11 cellular contexts compared by ENCODE assay signal in the genomic region with DNA sequence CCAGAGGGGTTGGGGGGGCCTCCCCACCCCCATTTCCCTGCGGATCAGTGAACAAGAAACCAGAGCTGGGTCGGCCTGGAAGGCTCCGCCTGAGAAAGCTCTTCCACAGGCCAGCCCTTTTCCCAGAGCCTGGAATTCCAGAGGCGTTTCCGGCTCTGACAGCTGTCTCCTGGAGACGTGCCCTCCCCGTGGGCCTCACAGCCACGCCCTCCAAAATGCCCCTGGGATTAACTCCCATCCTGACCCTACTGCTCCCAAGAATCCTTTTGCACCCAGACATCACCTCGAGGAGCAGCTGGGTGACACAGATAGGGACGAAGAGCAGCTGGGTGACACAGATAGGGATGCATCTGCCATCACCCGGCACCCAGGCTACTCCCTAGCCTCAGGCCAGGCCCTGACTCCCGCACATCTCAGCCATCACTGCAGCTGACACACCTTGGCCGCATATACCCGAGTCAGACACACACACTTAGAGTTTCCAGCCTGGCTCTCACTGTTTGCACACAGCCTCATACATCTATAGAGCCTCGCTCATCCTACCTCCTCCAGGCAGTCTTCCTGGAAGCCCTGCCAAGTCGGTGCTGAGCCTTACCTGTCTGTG. TPM values are rescaled to one million over a fixed set of nuclear protein-coding genes. Genes with fewer than 3 reads are reported as not detected.
A peak's percentile ranks its signal among the peaks of the same experiment; 100 is the strongest.
DNase-seq lines count a peak whose midpoint lies in the region; ATAC-seq and TF ChIP-seq lines count a peak whose summit lies in the region.
"Had no signal": no experiment of that assay in that cellular context is flagged by ENCODE, and none has a peak within 500 bp of the region (broad histone marks: within the 10 kb centered on the region; RNA-seq: fewer than 3 reads in every experiment).

No MANE protein-coding gene starts in this region.

- TF ChIP-seq CTCF in ovary (IDR thresholded peaks at IDR 0.05), result no peak

- 19 to 23% (median 21%) methylated on average over 16 of the region's 16 CpGs for WGBS in ovary, 3 donors

- DNase-seq in COLO829 (ENCODE audit: low spot score), result peak; percentile 56
- peak; percentile 55 for DNase-seq in glomerular visceral epithelial cell (ENCODE audit: extremely low spot score)
- peak; percentile 51 to 75 (median 66) for DNase-seq in ovary
- DNase-seq in NCI-H1092 treated with DMSO at 0.1 percent for 48 hours (lab: John Stamatoyannopoulos, UW), result no peak
- no peak for DNase-seq in stimulated activated naive CD4-positive, alpha-beta T cell (lab: John Stamatoyannopoulos, UW)
- no peak for DNase-seq in activated CD8-positive, alpha-beta memory T cell treated with anti-CD3 and anti-CD28 coated beads, Interleukin-2, amount 50 U/mL, for 48 hours

- H3K4me3 ChIP-seq in ovary, result no peak overlapping the region

- peak overlapping the region; percentile 45 to 51 for H3K27ac ChIP-seq in ovary
- H3K27ac ChIP-seq: C4-2B, neutrophil had no signal

- no peak for TF ChIP-seq EP300 in ovary (IDR thresholded peaks at IDR 0.05)

- peaks cover 21% of the 10 kb centered on the region for H3K4me1 ChIP-seq in ovary (ENCODE audit: insufficient read depth)

- no peaks in the 10 kb centered on the region for H3K27me3 ChIP-seq in ovary

- intact Hi-C loops in ovary (cut with DNase I), result no loop called here

- H3K36me3 ChIP-seq in ovary, result no peaks in the 10 kb centered on the region
- H3K36me3 ChIP-seq: neutrophil had no signal

- no peak for TF ChIP-seq POLR2A in ovary (IDR thresholded peaks at IDR 0.05)

- H3K9me3 ChIP-seq in ovary, result no peaks in the 10 kb centered on the region
- H3K9me3 ChIP-seq: neutrophil had no signal

- ATAC-seq in SK-N-SH treated with all-trans-retinoic acid at 6 μM for 48 hours, result peak; percentile 35; the same call in 2 of the 3 replicates
- no peak for ATAC-seq in GM21737 (IDR thresholded peaks at IDR 0.05; ENCODE audit: unreplicated experiment)
- ATAC-seq: stimulated activated memory B cell treated with anti-CD40 and anti-IgM and Interleukin-4, amounts not matched to agents 10 μg/mL and 1 μg/mL and 100 μg/mL, for 72 hours had no signal

TF ChIP-seq in SK-N-SH treated with all-trans-retinoic acid at 6 μM for 48 hours, 23 proteins besides CTCF, POLR2A, EP300 and RAD21:
- TF ChIP-seq TSHZ2 (CRISPR knock-in tag; IDR thresholded peaks at IDR 0.05), result no peak
- TF ChIP-seq RARB (CRISPR knock-in tag; IDR thresholded peaks at IDR 0.05), result no peak
- no peak for TF ChIP-seq OSR1 (CRISPR knock-in tag; IDR thresholded peaks at IDR 0.05)
- no peak for TF ChIP-seq CSDC2 (CRISPR knock-in tag; IDR thresholded peaks at IDR 0.05)
- TF ChIP-seq PPARA (CRISPR knock-in tag; IDR thresholded peaks at IDR 0.05; ENCODE audit: borderline replicate concordance), result no peak
- TF ChIP-seq, protein P1, sequence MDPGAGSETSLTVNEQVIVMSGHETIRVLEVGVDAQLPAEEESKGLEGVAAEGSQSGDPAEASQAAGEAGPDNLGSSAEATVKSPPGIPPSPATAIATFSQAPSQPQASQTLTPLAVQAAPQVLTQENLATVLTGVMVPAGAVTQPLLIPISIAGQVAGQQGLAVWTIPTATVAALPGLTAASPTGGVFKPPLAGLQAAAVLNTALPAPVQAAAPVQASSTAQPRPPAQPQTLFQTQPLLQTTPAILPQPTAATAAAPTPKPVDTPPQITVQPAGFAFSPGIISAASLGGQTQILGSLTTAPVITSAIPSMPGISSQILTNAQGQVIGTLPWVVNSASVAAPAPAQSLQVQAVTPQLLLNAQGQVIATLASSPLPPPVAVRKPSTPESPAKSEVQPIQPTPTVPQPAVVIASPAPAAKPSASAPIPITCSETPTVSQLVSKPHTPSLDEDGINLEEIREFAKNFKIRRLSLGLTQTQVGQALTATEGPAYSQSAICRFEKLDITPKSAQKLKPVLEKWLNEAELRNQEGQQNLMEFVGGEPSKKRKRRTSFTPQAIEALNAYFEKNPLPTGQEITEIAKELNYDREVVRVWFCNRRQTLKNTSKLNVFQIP (CRISPR knock-in tag; IDR thresholded peaks at IDR 0.05; ENCODE audit: borderline replicate concordance, low read depth), result no peak
- no peak for TF ChIP-seq CREB5 (CRISPR knock-in tag; IDR thresholded peaks at IDR 0.05; ENCODE audit: low read depth)
- TF ChIP-seq ZFP3 (CRISPR knock-in tag; IDR thresholded peaks at IDR 0.05), result no peak
- no peak for TF ChIP-seq TCF4 (CRISPR knock-in tag; IDR thresholded peaks at IDR 0.05; ENCODE audit: borderline replicate concordance)
- no peak for TF ChIP-seq CSRNP3 (CRISPR knock-in tag; IDR thresholded peaks at IDR 0.05)
- TF ChIP-seq TOX (CRISPR knock-in tag; IDR thresholded peaks at IDR 0.05; ENCODE audit: borderline replicate concordance), result no peak
- no peak for TF ChIP-seq ZNF565 (CRISPR knock-in tag; conservative IDR thresholded peaks at IDR 0.05; ENCODE audit: low read depth)
- TF ChIP-seq ZNF8 (CRISPR knock-in tag; IDR thresholded peaks at IDR 0.05), result no peak
- TF ChIP-seq ISL1 (CRISPR knock-in tag; IDR thresholded peaks at IDR 0.05), result no peak
- TF ChIP-seq GLIS3 (CRISPR knock-in tag; IDR thresholded peaks at IDR 0.05), result no peak
- TF ChIP-seq ARNTL (CRISPR knock-in tag; IDR thresholded peaks at IDR 0.05; ENCODE audit: borderline replicate concordance, low read depth), result no peak
- TF ChIP-seq BACH2 (CRISPR knock-in tag; IDR thresholded peaks at IDR 0.05; ENCODE audit: borderline replicate concordance), result no peak
- no peak for TF ChIP-seq ESRRG (CRISPR knock-in tag; IDR thresholded peaks at IDR 0.05)
TF ChIP-seq in SK-N-SH treated with all-trans-retinoic acid at 6 μM for 48 hours: peak in this region for 0.

RNA-seq across cellular contexts. Expression of gene CDC42EP1, which starts 7.6 kb away (rescaled TPM):
- 100 to 1,000 TPM in 2 of 7 donors, 10 to 100 TPM in 5; 25.6 to 125 (median 89.7) TPM for total RNA-seq in ovary
- polyA plus RNA-seq in ovary, result 10 to 100 TPM in 1 of 2 donors, 1 to 10 TPM in 1; 3.4 to 41.3 TPM

RNA-seq across cellular contexts. Expression of gene LGALS2, which starts 27.2 kb away (rescaled TPM):
- total RNA-seq in ovary, result 1 to 10 TPM in 2 of 7 donors, not detected in 5; 1.7 to 2.6 TPM
- 1 to 10 TPM in 1 of 2 donors, under 1 TPM in 1; 0.35 to 2.6 TPM for polyA plus RNA-seq in ovary

RNA-seq across cellular contexts. Expression of gene CARD10, which starts 33.4 kb away (rescaled TPM):
- total RNA-seq in ovary, result 10 to 100 TPM in 4 of 7 donors, 1 to 10 TPM in 3; 4.8 to 13.6 (median 10.1) TPM
- 1 to 10 TPM in 1 of 2 donors, under 1 TPM in 1; 0.72 to 7.9 TPM for polyA plus RNA-seq in ovary

RNA-seq across cellular contexts. Expression of gene GGA1, which starts 56.0 kb away (rescaled TPM):
- total RNA-seq in ovary, result 10 to 100 TPM; 36.8 to 64.7 (median 49.6) TPM
- 10 to 100 TPM; 24.1 to 41.9 TPM for polyA plus RNA-seq in ovary

Comparison
In these comparisons a context has a peak if more than half of its experiments do, and no peak if none do; other contexts are left out.
1. DNase-seq: peak in COLO829 (single experiment), glomerular visceral epithelial cell (single experiment) and ovary (5 of 5); none in NCI-H1092 treated with DMSO at 0.1 percent for 48 hours (single experiment), stimulated activated naive CD4-positive, alpha-beta T cell (0 of 6) and activated CD8-positive, alpha-beta memory T cell treated with anti-CD3 and anti-CD28 coated beads, Interleukin-2, amount 50 U/mL, for 48 hours (single experiment).